ENCODE assay signal across 12 cellular contexts in genomic region chr20:17660667-17661066, GRCh38. TPM values are rescaled to one million over a fixed set of nuclear protein-coding genes. Genes with fewer than 3 reads are reported as not detected.
A peak's percentile ranks its signal among the peaks of the same experiment; 100 is the strongest.
DNase-seq lines count a peak whose midpoint lies in the region; ATAC-seq and TF ChIP-seq lines count a peak whose summit lies in the region.
"Had no signal": no experiment of that assay in that cellular context is flagged by ENCODE, and none has a peak within 500 bp of the region (broad histone marks: within the 10 kb centered on the region; RNA-seq: fewer than 3 reads in every experiment).

No MANE protein-coding gene starts in this region.

- no peaks in the 10 kb centered on the region for H3K9me3 Mint-ChIP-seq in nephron
- H3K9me3 Mint-ChIP-seq in type B pancreatic cell: peaks cover 11% of the 10 kb centered on the region

- H3K36me3 Mint-ChIP-seq in nephron (ENCODE audit: low read depth) (peaks cover 65% of the 10 kb centered on the region), type B pancreatic cell (peaks cover 50% of the 10 kb centered on the region)

- H3K36me3 ChIP-seq in colonic mucosa: peaks cover 6% of the 10 kb centered on the region

- no peak for ATAC-seq in Right ventricle myocardium superior (ENCODE audit: poor library complexity)

- H3K4me3 Mint-ChIP-seq in nephron: no peak overlapping the region
- no peak overlapping the region for H3K4me3 Mint-ChIP-seq in type B pancreatic cell

- H3K4me1 Mint-ChIP-seq in nephron (peaks cover 67% of the 10 kb centered on the region), type B pancreatic cell (ENCODE audit: unreplicated experiment) (peaks cover 36% of the 10 kb centered on the region)

- DNase-seq in cardiac septum (ENCODE audit: low spot score): peak; percentile 31
- DNase-seq in Right ventricle myocardium superior: no peak
- DNase-seq in colonic mucosa: no peak
- DNase-seq in type B pancreatic cell (ENCODE audit: extremely low spot score, unreplicated experiment): no peak
- no peak for DNase-seq in GDM1 (lab: John Stamatoyannopoulos, UW)
- DNase-seq in ureter (ENCODE audit: low spot score): no peak
- DNase-seq in GM19240 (ENCODE audit: insufficient read length, low spot score): no peak
- DNase-seq: activated CD4-positive, alpha-beta T cell treated with anti-CD3 and anti-CD28 coated beads for 1 hour; NCI-H1105; upper lobe of left lung had no signal

- H3K9ac ChIP-seq in colonic mucosa (ENCODE audit: low read depth in 2 of 2, low read length in 2 of 2): no peak overlapping the region

- H3K27ac Mint-ChIP-seq in nephron: peak overlapping the region; percentile 70 to 75 (median 72)
- peak overlapping the region; percentile 68 for H3K27ac Mint-ChIP-seq in type B pancreatic cell

- peaks cover 6% of the 10 kb centered on the region for H3K4me1 ChIP-seq in colonic mucosa

- intact Hi-C loops in cardiac septum (cut with DNase I) (no loop called here), Right ventricle myocardium superior (cut with DNase I) (no loop called here), colonic mucosa (cut with DNase I) (no loop called here)

- H3K27me3 ChIP-seq in colonic mucosa: no peaks in the 10 kb centered on the region
- H3K27me3 ChIP-seq: upper lobe of left lung had no signal

- no peak overlapping the region for H3K4me3 ChIP-seq in colonic mucosa
- H3K4me3 ChIP-seq: skin epidermis, upper lobe of left lung had no signal

- H3K27ac ChIP-seq in colonic mucosa: peak overlapping the region; percentile 19

- H3K27me3 Mint-ChIP-seq in nephron (ENCODE audit: low read depth): no peaks in the 10 kb centered on the region
- no peaks in the 10 kb centered on the region for H3K27me3 Mint-ChIP-seq in type B pancreatic cell

- no peaks in the 10 kb centered on the region for H3K9me3 ChIP-seq in colonic mucosa

- no peak for TF ChIP-seq CTCF in colonic mucosa (IDR thresholded peaks at IDR 0.05)
- no peak for TF ChIP-seq CTCF in nephron (IDR thresholded peaks at IDR 0.05; ENCODE audit: unreplicated experiment in 3 of 3)
- no peak for TF ChIP-seq CTCF in type B pancreatic cell (conservative IDR thresholded peaks at IDR 0.05)

RNA-seq across cellular contexts. Expression of gene RRBP1, which starts 21.4 kb away (rescaled TPM):
- 46.7 TPM for total RNA-seq in cardiac septum
- 32.1 TPM for total RNA-seq in Right ventricle myocardium superior
- 100 to 1,000 TPM; 402 to 509 TPM for total RNA-seq in colonic mucosa
- 161 and 230 TPM in 2 replicates for total RNA-seq in type B pancreatic cell (ENCODE audit: low replicate concordance)
- total RNA-seq in ureter: 144 TPM

RNA-seq across cellular contexts. Expression of gene BANF2, which starts 39.1 kb away (rescaled TPM):
- total RNA-seq in cardiac septum: not detected
- total RNA-seq in Right ventricle myocardium superior: not detected
- total RNA-seq in colonic mucosa: not detected
- total RNA-seq in type B pancreatic cell (ENCODE audit: low replicate concordance): not detected in 2 replicates
- not detected for total RNA-seq in ureter
- total RNA-seq: upper lobe of left lung had no signal
